Comparison of ENCODE assay signal across 15 cellular contexts in genomic region chr10:81036257-81036656, GRCh38.
A peak's percentile ranks its signal among the peaks of the same experiment; 100 is the strongest.
DNase-seq lines count a peak whose midpoint lies in the region; ATAC-seq and TF ChIP-seq lines count a peak whose summit lies in the region.
"Had no signal": no experiment of that assay in that cellular context is flagged by ENCODE, and none has a peak within 500 bp of the region (broad histone marks: within the 10 kb centered on the region; RNA-seq: fewer than 3 reads in every experiment).

No MANE protein-coding gene starts in this region.

- no peak for TF ChIP-seq CTCF in A673 (conservative IDR thresholded peaks at IDR 0.05; ENCODE audit: low read depth, low read length)

- CTCF ChIA-PET in A673 (lab: Charles Lee): no interaction called here

- POLR2A ChIA-PET in A673 (lab: Charles Lee; ENCODE audit: low non-redundant PET): no interaction called here

- H3K9me3 ChIP-seq in A673 (ENCODE audit: low read depth, low read length, poor library complexity, severe bottlenecking): no peaks in the 10 kb centered on the region
- H3K9me3 ChIP-seq: right atrium auricular region, SK-N-SH, thyroid gland had no signal

- H3K36me3 ChIP-seq in A673 (ENCODE audit: insufficient read depth, low read length, poor library complexity, severe bottlenecking): no peaks in the 10 kb centered on the region
- H3K36me3 ChIP-seq: right atrium auricular region, thyroid gland had no signal

- H3K4me1 ChIP-seq in A673 (ENCODE audit: insufficient read depth, low read length, poor library complexity, severe bottlenecking): no peaks in the 10 kb centered on the region
- H3K4me1 ChIP-seq: right atrium auricular region, thyroid gland had no signal

- H3K4me3 ChIP-seq in A673 (ENCODE audit: low read depth, low read length, poor library complexity, severe bottlenecking): no peak overlapping the region
- H3K4me3 ChIP-seq: right atrium auricular region, thyroid gland had no signal

- intact Hi-C loops in A673 (cut with micrococcal nuclease; ENCODE audit: unreplicated experiment): no loop called here

- DNase-seq in cerebellar nuclear complex (lab: John Stamatoyannopoulos, UW) (no peak), A673 (ENCODE audit: low spot score) (no peak)
- no peak for DNase-seq in activated effector memory CD4-positive, alpha-beta T cell treated with Interleukin-2 at 50 U/mL for 16 hours
- no peak for DNase-seq in stimulated activated CD4-positive, alpha-beta T cell treated with anti-CD3 and anti-CD28 coated beads, Interleukin-4, amount 100 ng/mL, for 4 hours
- DNase-seq: activated effector memory CD4-positive, alpha-beta T cell treated with anti-CD3 and anti-CD28 coated beads, Interleukin-2, amount 50 U/mL, for 16 hours; central memory CD4-positive, alpha-beta T cell; NCI-H1048; NCI-H774; SK-N-SH; thyroid gland had no signal

- BruUV-seq in A673 (replicated peaks; lab: Mats Ljungman, UMichigan): no TSS peak

- no peaks in the 10 kb centered on the region for H3K27me3 ChIP-seq in A673 (replicated peaks; ENCODE audit: insufficient read depth, low read depth, low read length, poor library complexity)
- H3K27me3 ChIP-seq: right atrium auricular region, thyroid gland had no signal

- H3K27ac ChIP-seq in A673 (ENCODE audit: low read depth, low read length, poor library complexity, severe bottlenecking): no peak overlapping the region
- H3K27ac ChIP-seq: right atrium auricular region, thyroid gland had no signal

- ATAC-seq in GM18502 (IDR thresholded peaks at IDR 0.05; ENCODE audit: poor library complexity, unreplicated experiment) (peak; percentile 87), GM19397 (IDR thresholded peaks at IDR 0.05; ENCODE audit: unreplicated experiment) (peak; percentile 76), HG02759 (IDR thresholded peaks at IDR 0.05; ENCODE audit: unreplicated experiment) (peak; percentile 86), HG03378 (IDR thresholded peaks at IDR 0.05; ENCODE audit: unreplicated experiment) (peak; percentile 89)
